Comparison of ENCODE assay signal across 8 cellular contexts in the genomic region with DNA sequence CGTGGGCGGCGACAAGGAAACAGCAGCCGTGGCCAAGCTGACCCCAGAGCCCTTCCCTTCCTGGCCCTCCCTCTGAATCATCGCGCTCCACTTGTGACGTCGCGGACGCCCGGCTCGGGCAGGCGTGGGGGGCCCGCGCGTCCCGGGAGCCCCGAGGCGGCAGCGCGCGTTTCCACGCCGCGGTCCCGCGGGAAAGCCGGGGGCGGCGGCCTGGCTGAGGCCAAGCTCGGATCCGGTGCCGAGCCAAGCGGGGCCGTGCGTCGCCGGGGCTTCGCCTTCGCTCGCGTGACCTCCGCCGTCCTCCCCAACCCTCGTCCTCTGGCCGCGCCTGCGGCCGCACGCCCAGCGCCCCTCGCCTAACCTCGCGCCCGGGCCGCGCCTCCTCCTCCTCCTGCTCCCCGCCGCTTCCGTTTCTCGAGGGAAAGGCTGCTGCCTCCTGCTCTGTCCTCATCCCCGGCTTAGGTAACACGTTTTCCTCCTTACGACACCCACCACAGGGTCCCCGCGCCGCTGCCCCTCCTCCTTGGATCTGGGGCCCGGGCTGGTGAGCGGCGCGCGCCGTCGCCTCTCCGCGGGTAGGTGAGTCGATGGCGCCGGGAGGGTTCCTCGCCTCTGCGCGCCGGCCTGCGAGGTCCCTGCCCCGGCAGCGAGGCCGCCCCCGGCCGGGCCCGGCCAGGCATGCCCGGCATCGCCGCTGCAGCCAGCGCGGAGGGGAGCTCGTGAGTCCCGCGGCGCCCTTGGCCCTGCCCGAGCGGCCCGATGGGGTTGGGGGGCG. TPM values are rescaled to one million over a fixed set of nuclear protein-coding genes. Genes with fewer than 3 reads are reported as not detected.
DNase-seq lines count a peak whose midpoint lies in the region; ATAC-seq lines count a peak whose summit lies in the region.

A gene with protein sequence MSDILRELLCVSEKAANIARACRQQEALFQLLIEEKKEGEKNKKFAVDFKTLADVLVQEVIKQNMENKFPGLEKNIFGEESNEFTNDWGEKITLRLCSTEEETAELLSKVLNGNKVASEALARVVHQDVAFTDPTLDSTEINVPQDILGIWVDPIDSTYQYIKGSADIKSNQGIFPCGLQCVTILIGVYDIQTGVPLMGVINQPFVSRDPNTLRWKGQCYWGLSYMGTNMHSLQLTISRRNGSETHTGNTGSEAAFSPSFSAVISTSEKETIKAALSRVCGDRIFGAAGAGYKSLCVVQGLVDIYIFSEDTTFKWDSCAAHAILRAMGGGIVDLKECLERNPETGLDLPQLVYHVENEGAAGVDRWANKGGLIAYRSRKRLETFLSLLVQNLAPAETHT (plus strand): TSS at position 90 of the 775 bp plus-strand sequence. CDS start 16,514 bp downstream, outside the sequence.

- POLR2A ChIA-PET in activated CD4-positive, alpha-beta T cell treated with anti-CD3 and anti-CD28 coated beads for 36 hours (lab: Charles Lee), result interaction anchor here (0.7 to 1.0 kb wide), 2 partner anchors 23 to 94 kb away, joined by 3 to 4 read pairs; no protein-coding TSS in a partner anchor

- intact Hi-C loops in activated CD4-positive, alpha-beta T cell treated with anti-CD3 and anti-CD28 coated beads for 36 hours (cut with DNase I, micrococcal nuclease), result loop anchor here (1.0 to 2.0 kb wide), 2 partner anchors 23 kb away; no protein-coding TSS in a partner anchor

- peak within 1 kb of the TSS; percentile 66 for H3K4me3 Mint-ChIP-seq in activated CD4-positive, alpha-beta T cell treated with anti-CD3 and anti-CD28 coated beads for 36 hours

- CTCF ChIA-PET in activated CD4-positive, alpha-beta T cell treated with anti-CD3 and anti-CD28 coated beads for 36 hours (lab: Charles Lee), result interaction anchor here (0.5 to 3.3 kb wide), 6 partner anchors 11 to 335 kb away, joined by 3 to 12 read pairs (median 4); no protein-coding TSS in a partner anchor

- H3K36me3 Mint-ChIP-seq in activated CD4-positive, alpha-beta T cell treated with anti-CD3 and anti-CD28 coated beads for 36 hours (ENCODE audit: low read depth), result no peaks in the 10 kb centered on the region

- H3K27me3 Mint-ChIP-seq in activated CD4-positive, alpha-beta T cell treated with anti-CD3 and anti-CD28 coated beads for 36 hours, result no peaks in the 10 kb centered on the region

- DNase-seq in NCI-H82 (lab: John Stamatoyannopoulos, UW) (peak; percentile 64), NCI-H82 treated with DMSO at 0.1 percent for 48 hours (lab: John Stamatoyannopoulos, UW; ENCODE audit: unreplicated experiment) (no peak), NCI-H1105 treated with DMSO at 0.1 percent for 48 hours (lab: John Stamatoyannopoulos, UW) (peak; percentile 44), dedifferentiated amniotic fluid mesenchymal stem cell (ENCODE audit: extremely low spot score) (peak; percentile 37), kidney tubule cell (ENCODE audit: low spot score) (peak; percentile 69)
- DNase-seq in activated CD4-positive, alpha-beta T cell treated with anti-CD3 and anti-CD28 coated beads for 36 hours, result peak; percentile 63
- DNase-seq in stimulated activated CD4-positive, alpha-beta T cell treated with anti-CD3 and anti-CD28 coated beads, Interleukin-1b, Interleukin-23, amount 100 ng/mL, for 48 hours, result peak; percentile 40

- H3K9me3 Mint-ChIP-seq in activated CD4-positive, alpha-beta T cell treated with anti-CD3 and anti-CD28 coated beads for 36 hours (ENCODE audit: low read depth), result no peaks in the 10 kb centered on the region

- H3K27ac Mint-ChIP-seq in activated CD4-positive, alpha-beta T cell treated with anti-CD3 and anti-CD28 coated beads for 36 hours, result peak within 1 kb of the TSS; percentile 75

- peaks cover 12% of the 10 kb centered on the region for H3K4me1 Mint-ChIP-seq in activated CD4-positive, alpha-beta T cell treated with anti-CD3 and anti-CD28 coated beads for 36 hours

- peak; percentile 60 for ATAC-seq in HG02610 (IDR thresholded peaks at IDR 0.05; ENCODE audit: unreplicated experiment)
- ATAC-seq in activated CD4-positive, alpha-beta T cell treated with anti-CD3 and anti-CD28 coated beads for 36 hours, result peak; percentile 71

RNA-seq across cellular contexts. Expression of the gene that starts here (rescaled TPM):
- total RNA-seq in activated CD4-positive, alpha-beta T cell treated with anti-CD3 and anti-CD28 coated beads for 36 hours, result 1 to 10 TPM; 6.7 to 7.8 TPM
